In genomic region chr16:50744911-50745310, GRCh38 we compare ENCODE assay signal across 12 cellular contexts. TPM values are rescaled to one million over a fixed set of nuclear protein-coding genes. Genes with fewer than 3 reads are reported as not detected.
DNase-seq lines count a peak whose midpoint lies in the region; FAIRE-seq and TF ChIP-seq lines count a peak whose summit lies in the region.
"Had no signal": no experiment of that assay in that cellular context is flagged by ENCODE, and none has a peak within 500 bp of the region (broad histone marks: within the 10 kb centered on the region; RNA-seq: fewer than 3 reads in every experiment).

No MANE protein-coding gene starts in this region.

- FAIRE-seq in GM12891 (lab: Jason Lieb, UNC): peak; percentile 16

- no peaks in the 10 kb centered on the region for H3K9me3 Mint-ChIP-seq in osteocyte (ENCODE audit: unreplicated experiment)
- H3K9me3 Mint-ChIP-seq in progenitor cell of endocrine pancreas (ENCODE audit: low read depth): no peaks in the 10 kb centered on the region

- intact Hi-C loops in PC-9 (cut with micrococcal nuclease; ENCODE audit: unreplicated experiment): loop anchor here (10.0 kb wide), 1 partner anchor 200 kb away; the partner anchor contains the start of gene NKD1

- H3K27ac ChIP-seq in PC-9: peak overlapping the region; percentile 17; the same call in 1 of the 2 replicates
- H3K27ac ChIP-seq: ovary had no signal

- H3K4me3 Mint-ChIP-seq in osteocyte (ENCODE audit: unreplicated experiment): no peak overlapping the region
- no peak overlapping the region for H3K4me3 Mint-ChIP-seq in progenitor cell of endocrine pancreas (ENCODE audit: low read depth)

- CTCF ChIA-PET in PC-9 (lab: Charles Lee): interaction anchor here (0.6 to 1.2 kb wide), 3 partner anchors 62 to 390 kb away, joined by 3 to 14 read pairs (median 4); no protein-coding TSS in a partner anchor

- no peaks in the 10 kb centered on the region for H3K79me2 ChIP-seq in PC-9 (ENCODE audit: low read depth)

- no peaks in the 10 kb centered on the region for H3K9me2 ChIP-seq in PC-9 (ENCODE audit: insufficient read depth)

- H3K4me2 ChIP-seq in PC-9: peak overlapping the region; percentile 24; the same call in 1 of the 2 replicates

- H3K4me1 Mint-ChIP-seq in osteocyte (ENCODE audit: unreplicated experiment) (peaks cover 22% of the 10 kb centered on the region), progenitor cell of endocrine pancreas (ENCODE audit: low read depth) (peaks cover 2% of the 10 kb centered on the region)

- POLR2A ChIA-PET in PC-9 (lab: Charles Lee; ENCODE audit: unreplicated experiment): no interaction called here

- H3K27me3 ChIP-seq in PC-9 (ENCODE audit: insufficient read depth, low read depth): no peaks in the 10 kb centered on the region
- H3K27me3 ChIP-seq: ovary had no signal

- H3K27ac Mint-ChIP-seq in osteocyte (ENCODE audit: unreplicated experiment) (peak overlapping the region; percentile 28), progenitor cell of endocrine pancreas (no peak overlapping the region)

- no TSS peak for BruUV-seq in PC-9 (replicated peaks; lab: Mats Ljungman, UMichigan)

- DNase-seq in GM12891 (ENCODE audit: insufficient read length, low spot score) (no peak), PC-9 (peak in 1 of 2 experiments; percentile 45), dermis blood vessel endothelial cell (peak; percentile 23), osteocyte (ENCODE audit: extremely low spot score, unreplicated experiment) (no peak), progenitor cell of endocrine pancreas (ENCODE audit: low spot score, unreplicated experiment) (no peak), amygdala (lab: John Stamatoyannopoulos, UW) (no peak), erythroblast (lab: John Stamatoyannopoulos, UW) (no peak)
- DNase-seq: DND-41, MV-4-11, NCI-H748 treated with DMSO at 0.1 percent for 48 hours, ovary had no signal

- no peak overlapping the region for H2AFZ ChIP-seq in PC-9

- TF ChIP-seq CTCF in PC-9 (conservative IDR thresholded peaks at IDR 0.05) (no peak), osteocyte (IDR thresholded peaks at IDR 0.05) (no peak), progenitor cell of endocrine pancreas (IDR thresholded peaks at IDR 0.05; ENCODE audit: unreplicated experiment) (no peak)

- H3K36me3 ChIP-seq in PC-9 (ENCODE audit: low read depth): no peaks in the 10 kb centered on the region
- H3K36me3 ChIP-seq: ovary had no signal

- no peak for TF ChIP-seq POLR2A in GM12891 (IDR thresholded peaks at IDR 0.05; ENCODE audit: low read depth, low read length)
- no peak for TF ChIP-seq POLR2A in erythroblast (IDR thresholded peaks at IDR 0.05; ENCODE audit: low read length)

- no peaks in the 10 kb centered on the region for H4K20me1 ChIP-seq in PC-9 (ENCODE audit: insufficient read depth)

- H3K4me3 ChIP-seq in PC-9: no peak overlapping the region
- H3K4me3 ChIP-seq: ovary had no signal

- no peaks in the 10 kb centered on the region for H3K9me3 ChIP-seq in PC-9 (ENCODE audit: insufficient read depth, low read depth)
- H3K9me3 ChIP-seq: ovary had no signal

- peaks cover 34% of the 10 kb centered on the region for H3K4me1 ChIP-seq in PC-9 (replicated peaks; ENCODE audit: insufficient read depth)

- H3F3A ChIP-seq in PC-9 (ENCODE audit: insufficient read depth, low read depth): peaks cover 24% of the 10 kb centered on the region

- H3K36me3 Mint-ChIP-seq in osteocyte (ENCODE audit: unreplicated experiment): peaks cover 15% of the 10 kb centered on the region
- no peaks in the 10 kb centered on the region for H3K36me3 Mint-ChIP-seq in progenitor cell of endocrine pancreas (ENCODE audit: insufficient read depth)

- H3K27me3 Mint-ChIP-seq in osteocyte (ENCODE audit: unreplicated experiment): no peaks in the 10 kb centered on the region
- no peaks in the 10 kb centered on the region for H3K27me3 Mint-ChIP-seq in progenitor cell of endocrine pancreas

TF ChIP-seq in GM12891, 5 proteins besides CTCF, POLR2A, EP300 and RAD21:
- TF ChIP-seq POLR2AphosphoS5 (IDR thresholded peaks at IDR 0.05; ENCODE audit: low read depth, low read length): no peak
- TF ChIP-seq PAX5 (IDR thresholded peaks at IDR 0.05; ENCODE audit: insufficient read depth, low read length, severe bottlenecking): no peak
- no peak for TF ChIP-seq TAF1 (IDR thresholded peaks at IDR 0.05; ENCODE audit: low read depth, low read length)
- TF ChIP-seq POU2F2 (IDR thresholded peaks at IDR 0.05; ENCODE audit: low read depth, low read length): no peak
- TF ChIP-seq SPI1 (IDR thresholded peaks at IDR 0.05; ENCODE audit: low read depth, low read length): no peak

RNA-seq across cellular contexts. Expression of gene CYLD, which starts 3.0 kb away (rescaled TPM):
- polyA plus RNA-seq in GM12891 (2012; ENCODE audit: low read depth, missing spikeins): 57.1 TPM
- total RNA-seq in PC-9 (2021) (12.6 and 19.0 TPM in 2 replicates), dermis blood vessel endothelial cell (37.5 and 59.1 TPM in 2 replicates), osteocyte (26.7 and 27.8 TPM in 2 replicates), progenitor cell of endocrine pancreas (18.7 and 21.9 TPM in 2 replicates)

RNA-seq across cellular contexts. Expression of gene NOD2, which starts 51.5 kb away (rescaled TPM):
- polyA plus RNA-seq in GM12891 (2012; ENCODE audit: low read depth, missing spikeins): 9.7 TPM
- total RNA-seq in PC-9 (2021): 0.70 and 0.75 TPM in 2 replicates
- 0.51 and 1.6 TPM in 2 replicates for total RNA-seq in dermis blood vessel endothelial cell
- total RNA-seq in osteocyte: not detected in 2 replicates
- not detected in 2 replicates for total RNA-seq in progenitor cell of endocrine pancreas
- total RNA-seq: H4 had no signal
